Comparison of ENCODE assay signal across 20 cellular contexts in the genomic region with DNA sequence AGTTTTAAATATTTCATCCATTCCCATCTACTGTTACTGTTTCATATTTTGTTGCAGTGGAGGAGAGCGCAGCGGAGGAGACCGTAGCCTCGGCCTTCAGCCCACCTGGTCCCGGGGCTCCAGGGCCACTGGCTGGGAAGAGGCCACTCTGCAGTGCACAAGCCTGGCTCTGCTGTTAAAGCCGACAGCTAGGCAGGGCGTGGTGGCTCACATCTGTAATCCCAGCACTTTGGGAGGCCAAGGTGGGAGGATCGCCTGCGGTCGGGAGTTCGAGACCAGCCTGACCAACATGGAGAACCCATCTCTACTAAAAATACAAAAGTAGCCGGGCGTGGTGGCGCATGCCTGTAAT. TPM values are rescaled to one million over a fixed set of nuclear protein-coding genes. Genes with fewer than 3 reads are reported as not detected.
DNase-seq lines count a peak whose midpoint lies in the region; ATAC-seq and TF ChIP-seq lines count a peak whose summit lies in the region.
"Had no signal": no experiment of that assay in that cellular context is flagged by ENCODE, and none has a peak within 500 bp of the region (broad histone marks: within the 10 kb centered on the region; RNA-seq: fewer than 3 reads in every experiment).

No MANE protein-coding gene starts in this region.

- no peak overlapping the region for H3K4me3 Mint-ChIP-seq in Calu3 (ENCODE audit: low read depth, unreplicated experiment)

- TF ChIP-seq EP300 in sigmoid colon (IDR thresholded peaks at IDR 0.05), result no peak

- H3K4me3 ChIP-seq in GM12865 (ENCODE audit: low read depth, low read length) (peak overlapping the region; percentile 59), coronary artery (no peak overlapping the region), sigmoid colon (no peak overlapping the region)
- H3K4me3 ChIP-seq: skin epidermis had no signal

- ATAC-seq in HG02885 (IDR thresholded peaks at IDR 0.05; ENCODE audit: poor library complexity, unreplicated experiment) (peak; percentile 19), HG02870 (IDR thresholded peaks at IDR 0.05; ENCODE audit: unreplicated experiment) (no peak)

- DNase-seq in GM12865 (ENCODE audit: low read depth) (peak; percentile 41), coronary artery (ENCODE audit: low spot score) (no peak), sigmoid colon (no peak), Calu3 (no peak), Ammon's horn (ENCODE audit: low spot score) (no peak)
- DNase-seq in activated CD4-positive, alpha-beta T cell treated with anti-CD3 and anti-CD28 coated beads for 48 hours, result no peak
- DNase-seq: activated CD4-positive, alpha-beta T cell treated with anti-CD3 and anti-CD28 coated beads for 1 hour; activated T-cell treated with anti-CD3 and anti-CD28 coated beads for 4 hours; CD4-positive, CD25-positive, alpha-beta regulatory T cell; EL; foreskin fibroblast; NCI-H82; T-cell had no signal

- no peak overlapping the region for H3K27ac Mint-ChIP-seq in Calu3 (ENCODE audit: unreplicated experiment)
- H3K27ac Mint-ChIP-seq: activated naive CD4-positive, alpha-beta T cell treated with anti-CD3 and anti-CD28 coated beads, Interleukin-2, amount 50 U/mL, for 72 hours had no signal

- TF ChIP-seq CTCF in GM12865 (IDR thresholded peaks at IDR 0.05; ENCODE audit: insufficient read depth, low read depth, low read length, missing control alignments) (no peak), coronary artery (IDR thresholded peaks at IDR 0.05) (no peak), sigmoid colon (IDR thresholded peaks at IDR 0.05) (no peak), Calu3 (IDR thresholded peaks at IDR 0.05; ENCODE audit: unreplicated experiment) (no peak)

- no peaks in the 10 kb centered on the region for H3K4me1 Mint-ChIP-seq in Calu3 (ENCODE audit: low read depth, unreplicated experiment)

- 91% methylated on average over 14 of the region's 14 CpGs for WGBS in sigmoid colon, 2 donors

- H3K9me3 Mint-ChIP-seq in Calu3 (ENCODE audit: low read depth, unreplicated experiment), result no peaks in the 10 kb centered on the region
- H3K9me3 Mint-ChIP-seq: activated naive CD4-positive, alpha-beta T cell treated with anti-CD3 and anti-CD28 coated beads, Interleukin-2, amount 50 U/mL, for 72 hours; CD4-positive, CD25-positive, alpha-beta regulatory T cell; T-cell had no signal

- H3K27me3 ChIP-seq in sigmoid colon, result no peaks in the 10 kb centered on the region

- H3K27me3 Mint-ChIP-seq in Calu3 (ENCODE audit: unreplicated experiment), result no peaks in the 10 kb centered on the region
- H3K27me3 Mint-ChIP-seq: CD4-positive, CD25-positive, alpha-beta regulatory T cell; T-cell had no signal

- BruUV-seq in Calu3 (replicated peaks; lab: Mats Ljungman, UMichigan), result no TSS peak

- intact Hi-C loops in sigmoid colon (cut with DNase I) (no loop called here), Calu3 (cut with micrococcal nuclease; ENCODE audit: unreplicated experiment) (no loop called here)

- CTCF ChIA-PET in Calu3 (lab: Charles Lee), result no interaction called here

- peaks cover 0 to 29% (median 18%) of the 10 kb centered on the region in 4 donors for H3K4me1 ChIP-seq in sigmoid colon

- peak overlapping the region; percentile 35 to 42 for H3K27ac ChIP-seq in coronary artery
- peak overlapping the region in 3 of 4 donors; percentile 4 to 37 (median 19) for H3K27ac ChIP-seq in sigmoid colon

- no peaks in the 10 kb centered on the region for H3K36me3 ChIP-seq in sigmoid colon

- peaks cover 11% of the 10 kb centered on the region for H3K36me3 Mint-ChIP-seq in Calu3 (ENCODE audit: insufficient read depth, unreplicated experiment)
- H3K36me3 Mint-ChIP-seq: activated naive CD4-positive, alpha-beta T cell treated with anti-CD3 and anti-CD28 coated beads, Interleukin-2, amount 50 U/mL, for 72 hours; CD4-positive, CD25-positive, alpha-beta regulatory T cell had no signal

- no peaks in the 10 kb centered on the region for H3K9me3 ChIP-seq in sigmoid colon

- TF ChIP-seq POLR2A in sigmoid colon (IDR thresholded peaks at IDR 0.05), result no peak

RNA-seq across cellular contexts. Expression of a gene that starts 19.5 kb away (rescaled TPM):
- total RNA-seq in sigmoid colon (10 to 100 TPM; 20.6 to 24.3 (median 22.3) TPM), Calu3 (2022) (42.3 and 43.8 TPM in 2 replicates)
- polyA plus RNA-seq in sigmoid colon, result 10 to 100 TPM in 1 of 3 donors, 1 to 10 TPM in 2; 4.2 to 35.1 (median 7.8) TPM

RNA-seq across cellular contexts. Expression of a gene that starts 59.0 kb away (rescaled TPM):
- not detected for total RNA-seq in sigmoid colon
- polyA plus RNA-seq in sigmoid colon, result under 1 TPM in 1 of 3 donors, not detected in 2; 0.06 TPM
- total RNA-seq in Calu3 (2022), result not detected in 2 replicates
- total RNA-seq: activated naive CD4-positive, alpha-beta T cell treated with anti-CD3 and anti-CD28 coated beads, Interleukin-2, amount 50 U/mL, for 72 hours; bronchial epithelial cell; CD4-positive, CD25-positive, alpha-beta regulatory T cell; osteocyte; RPMI7951 had no signal
